In the genomic region with DNA sequence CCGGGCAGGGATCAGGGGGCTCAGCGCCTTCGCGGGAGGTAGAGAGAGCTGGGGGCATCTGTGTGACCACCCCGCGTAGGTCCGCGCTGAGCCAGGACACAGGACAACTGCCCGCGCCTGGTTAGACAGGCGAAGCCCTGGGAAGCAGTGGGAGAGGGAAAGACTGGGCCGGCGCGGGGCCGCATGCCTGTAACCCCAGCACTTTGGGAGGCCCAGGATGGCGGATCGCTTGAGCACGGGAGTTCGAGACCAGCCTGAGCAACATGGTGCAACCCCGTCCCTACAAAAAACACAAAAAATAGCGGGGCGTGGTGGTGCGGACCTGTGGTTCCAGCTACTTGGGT, we compare ENCODE assay signal across 11 cellular contexts. TPM values are rescaled to one million over a fixed set of nuclear protein-coding genes. Genes with fewer than 3 reads are reported as not detected.
DNase-seq lines count a peak whose midpoint lies in the region; FAIRE-seq and TF ChIP-seq lines count a peak whose summit lies in the region.
"Not testable (repeated sequence)": the region's sequence is repeated elsewhere in the genome, so short reads cannot be mapped to it uniquely, and the experiment has no call there.
"Had no signal": no experiment of that assay in that cellular context is flagged by ENCODE, and none has a peak within 500 bp of the region (broad histone marks: within the 10 kb centered on the region; RNA-seq: fewer than 3 reads in every experiment).

No MANE protein-coding gene starts in this region.

- not testable (repeated sequence) for H3K9me3 Mint-ChIP-seq in CD14-positive monocyte

- TF ChIP-seq CTCF in CD14-positive monocyte (IDR thresholded peaks at IDR 0.05); bronchial epithelial cell (IDR thresholded peaks at IDR 0.05; ENCODE audit: insufficient read depth, low read length, severe bottlenecking); prostate gland (IDR thresholded peaks at IDR 0.05); testis (IDR thresholded peaks at IDR 0.05): not testable (repeated sequence)

- not testable (repeated sequence) for H3K23ac ChIP-seq in mesendoderm (ENCODE audit: low read length)

- not testable (repeated sequence) for H3K9me3 ChIP-seq in prostate gland, testis

- H3K4ac ChIP-seq in mesendoderm (ENCODE audit: low read depth, low read length), result not testable (repeated sequence)

- H3K36me3 Mint-ChIP-seq in CD14-positive monocyte, result not testable (repeated sequence)

- no CpG with 5 or more reads among the region's 23 CpGs for WGBS in mesendoderm (ENCODE audit: extremely low coverage, insufficient coverage, low lambda C conversion rate)
- 9% methylated on average over 15 of the region's 23 CpGs for WGBS in prostate gland
- WGBS in testis, 2 donors, result 12% methylated on average over 17 of the region's 23 CpGs; no CpG with 5 or more reads in 1 of the 2 donors

- H2BK120ac ChIP-seq in mesendoderm (ENCODE audit: low read depth, low read length), result not testable (repeated sequence)

- H3K27me3 Mint-ChIP-seq in CD14-positive monocyte (ENCODE audit: low read depth in 3 of 3), result not testable (repeated sequence)

- not testable (repeated sequence) for H3K79me2 ChIP-seq in mesendoderm (ENCODE audit: control insufficient read depth, insufficient read depth, low read length)

- H3K27ac ChIP-seq in mesendoderm (ENCODE audit: low read depth, low read length), result not testable (repeated sequence)
- H3K27ac ChIP-seq in prostate gland, result peak overlapping the region; percentile 56 to 72
- H3K27ac ChIP-seq in testis, result peak overlapping the region; percentile 59 to 79

- H3K4me3 ChIP-seq in bronchial epithelial cell (ENCODE audit: low read depth, low read length) (peak overlapping the region; percentile 34), iPS-11a (ENCODE audit: low read depth, low read length) (peak overlapping the region; percentile 2), prostate gland (peak overlapping the region; percentile 32 to 34), testis (peak overlapping the region; percentile 47 to 56)
- not testable (repeated sequence) for H3K4me3 ChIP-seq in mesendoderm (ENCODE audit: low read length)

- TF ChIP-seq POLR2A in prostate gland (IDR thresholded peaks at IDR 0.05); testis (IDR thresholded peaks at IDR 0.05): not testable (repeated sequence)

- not testable (repeated sequence) for H3K4me1 Mint-ChIP-seq in CD14-positive monocyte

- DNase-seq in CD14-positive monocyte (ENCODE audit: low spot score); bronchial epithelial cell (ENCODE audit: low read depth); prostate gland (ENCODE audit: low spot score): not testable (repeated sequence)
- DNase-seq in NCI-H146 (lab: John Stamatoyannopoulos, UW), result peak; percentile 26
- peak; percentile 8 for DNase-seq in fibroblast of peridontal ligament (ENCODE audit: extremely low read depth)
- DNase-seq in mesendoderm, result peak; percentile 36
- peak; percentile 38 for DNase-seq in testis

- H3K79me1 ChIP-seq in mesendoderm (ENCODE audit: low read length), result not testable (repeated sequence)

- H3K9ac ChIP-seq in mesendoderm (ENCODE audit: low read length), result peak overlapping the region; percentile 54

- not testable (repeated sequence) for H4K8ac ChIP-seq in mesendoderm (ENCODE audit: low read depth, low read length)

- not testable (repeated sequence) for H4K5ac ChIP-seq in mesendoderm (ENCODE audit: low read length)

- not testable (repeated sequence) for H2BK5ac ChIP-seq in mesendoderm (ENCODE audit: low read length)

- not testable (repeated sequence) for H3K27ac Mint-ChIP-seq in CD14-positive monocyte

- H3K4me3 Mint-ChIP-seq in CD14-positive monocyte, result peak overlapping the region; percentile 59 to 77

- not testable (repeated sequence) for H3K4me1 ChIP-seq in mesendoderm (ENCODE audit: control insufficient read depth, low read depth, low read length); prostate gland (replicated peaks); testis

- H3K4me2 ChIP-seq in mesendoderm (ENCODE audit: low read length), result not testable (repeated sequence)

- not testable (repeated sequence) for FAIRE-seq in bronchial epithelial cell (lab: Jason Lieb, UNC)

- intact Hi-C loops in CD14-positive monocyte (cut with micrococcal nuclease); prostate gland (cut with DNase I); testis (cut with DNase I; ENCODE audit: low total_unique reads): not testable (repeated sequence)

- H2BK15ac ChIP-seq in mesendoderm (replicated peaks; ENCODE audit: low read depth), result not testable (repeated sequence)

- H3K36me3 ChIP-seq in bronchial epithelial cell (ENCODE audit: control insufficient read depth, insufficient read depth, low read length); mesendoderm (ENCODE audit: control insufficient read depth, insufficient read depth, low read length); prostate gland; testis (ENCODE audit: low read depth, missing control alignments): not testable (repeated sequence)

- not testable (repeated sequence) for H2AK5ac ChIP-seq in mesendoderm (ENCODE audit: low read length)

- H3K56ac ChIP-seq in mesendoderm (ENCODE audit: low read length), result peak overlapping the region; percentile 74

- H3K18ac ChIP-seq in mesendoderm (ENCODE audit: low read length), result not testable (repeated sequence)

- not testable (repeated sequence) for H3K27me3 ChIP-seq in bronchial epithelial cell (ENCODE audit: control insufficient read depth, insufficient read depth, low read length); mesendoderm (ENCODE audit: insufficient read depth, low read length, poor library complexity); prostate gland (replicated peaks; ENCODE audit: insufficient read depth); testis

RNA-seq across cellular contexts. Expression of gene CLEC18B, which starts 13.9 kb away (rescaled TPM):
- not detected for polyA plus RNA-seq in CD14-positive monocyte
- total RNA-seq in bronchial epithelial cell, result 0.79 and 1.4 TPM in 2 replicates
- 0.01 TPM for polyA plus RNA-seq in mesendoderm (2013, experiment 1 of 2)
- polyA plus RNA-seq in mesendoderm (2013, experiment 2 of 2), result 0.06 TPM
- total RNA-seq in prostate gland, result 1 to 10 TPM in 1 of 2 donors, not detected in 1; 8.2 TPM
- total RNA-seq in testis, result 10 to 100 TPM; 16.4 to 42.8 TPM
- polyA plus RNA-seq in testis (ENCODE audit: insufficient read depth, low read depth, low replicate concordance), result 13.7 TPM
- total RNA-seq: SJSA1 had no signal

RNA-seq across cellular contexts. Expression of gene NPIPB15, which starts 31.2 kb away (rescaled TPM):
- polyA plus RNA-seq in CD14-positive monocyte (not detected), testis (ENCODE audit: insufficient read depth, low read depth, low replicate concordance) (74.1 TPM)
- total RNA-seq in bronchial epithelial cell (0.26 TPM in 2 replicates), prostate gland (1 to 10 TPM; 5.0 to 6.8 TPM), testis (10 to 100 TPM; 18.5 to 56.1 TPM)
- not detected for polyA plus RNA-seq in mesendoderm (2013, experiment 1 of 2)
- polyA plus RNA-seq in mesendoderm (2013, experiment 2 of 2), result 0.04 TPM
- total RNA-seq: cardiac septum had no signal
- polyA plus RNA-seq: neural cell had no signal
